Comparison of ENCODE assay signal across 11 cellular contexts in the genomic region with DNA sequence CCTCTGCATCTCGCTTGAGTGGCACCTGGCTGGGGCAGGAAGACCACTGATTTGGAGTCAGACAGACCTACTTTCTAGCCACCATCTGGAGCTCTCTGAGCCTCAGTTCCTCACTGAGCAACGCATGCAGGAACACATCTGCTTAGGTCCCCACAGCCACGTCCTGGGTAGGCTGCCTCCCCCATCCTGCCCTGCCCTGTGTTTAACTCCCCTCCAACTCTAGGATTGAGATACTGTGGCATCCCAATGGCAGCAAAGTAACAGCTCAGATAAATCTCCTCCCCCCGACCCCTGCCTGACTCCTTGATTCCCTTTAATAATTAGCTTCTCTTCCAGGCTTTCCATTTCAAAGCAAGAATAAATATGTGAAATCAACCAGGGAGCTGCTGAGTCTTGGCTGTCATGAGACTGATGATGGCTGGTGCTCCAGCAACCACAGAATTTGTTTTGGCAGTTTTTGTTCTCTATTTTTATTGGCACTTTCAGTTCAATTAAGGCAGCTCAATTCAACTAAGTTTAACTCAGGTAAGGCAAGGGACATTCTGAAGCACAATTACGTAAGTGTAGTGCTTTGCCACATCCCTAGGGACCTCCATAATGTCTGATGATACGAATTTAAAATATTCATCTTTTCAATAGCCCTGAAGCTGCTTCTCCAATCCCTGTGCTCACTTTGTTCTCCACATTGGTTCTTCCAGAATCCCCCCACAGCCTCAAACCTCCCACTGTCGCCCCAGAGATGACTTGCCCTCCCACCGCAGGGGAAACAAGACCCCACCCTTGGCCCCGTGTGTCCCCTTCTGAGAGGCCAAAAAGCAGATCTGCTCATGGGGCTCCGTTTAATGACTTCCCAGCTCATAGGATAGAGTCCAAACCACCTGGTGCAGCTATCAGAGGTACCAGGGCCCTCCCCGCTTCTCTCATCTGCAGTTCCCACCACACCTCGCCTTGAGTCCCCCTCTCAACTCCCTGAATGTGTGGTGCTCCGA. TPM values are rescaled to one million over a fixed set of nuclear protein-coding genes. Genes with fewer than 3 reads are reported as not detected.
DNase-seq lines count a peak whose midpoint lies in the region; ATAC-seq and TF ChIP-seq lines count a peak whose summit lies in the region.
"Had no signal": no experiment of that assay in that cellular context is flagged by ENCODE, and none has a peak within 500 bp of the region (broad histone marks: within the 10 kb centered on the region; RNA-seq: fewer than 3 reads in every experiment).

No MANE protein-coding gene starts in this region.

- no peak for TF ChIP-seq CTCF in mucosa of descending colon (IDR thresholded peaks at IDR 0.05)

- peak in 1 of 3 donors; percentile 65 for DNase-seq in mucosa of descending colon
- no peak for DNase-seq in amygdala (lab: John Stamatoyannopoulos, UW)
- no peak for DNase-seq in NCI-H1694 (lab: John Stamatoyannopoulos, UW)
- DNase-seq in left cardiac atrium: no peak
- no peak for DNase-seq in AML-193 (lab: John Stamatoyannopoulos, UW)
- DNase-seq: activated naive CD4-positive, alpha-beta T cell treated with anti-CD3 and anti-CD28 coated beads for 36 hours had no signal

- intact Hi-C loops in mucosa of descending colon (cut with DNase I, micrococcal nuclease) (no loop called here), left cardiac atrium (cut with DNase I) (no loop called here)

- H3K4me1 ChIP-seq in mucosa of descending colon (ENCODE audit: low read depth): no peaks in the 10 kb centered on the region

- H3K9me3 ChIP-seq in mucosa of descending colon: no peaks in the 10 kb centered on the region

- no peaks in the 10 kb centered on the region for H3K36me3 ChIP-seq in mucosa of descending colon (ENCODE audit: low read depth)

- ATAC-seq in GM18520 (IDR thresholded peaks at IDR 0.05; ENCODE audit: unreplicated experiment) (peak; percentile 38), GM21576 (IDR thresholded peaks at IDR 0.05; ENCODE audit: unreplicated experiment) (peak; percentile 66), HG03521 (IDR thresholded peaks at IDR 0.05; ENCODE audit: unreplicated experiment) (peak; percentile 62), mucosa of descending colon (peak; percentile 69), left cardiac atrium (no peak)

- no peak overlapping the region for H3K4me3 ChIP-seq in mucosa of descending colon
- H3K4me3 ChIP-seq: skin epidermis had no signal

RNA-seq across cellular contexts. Expression of a gene that starts 58.2 kb away (rescaled TPM):
- total RNA-seq in mucosa of descending colon (under 1 TPM; 0.32 to 0.60 (median 0.41) TPM), left cardiac atrium (1 to 10 TPM in 1 of 2 donors, under 1 TPM in 1; 0.31 to 1.3 TPM)
- total RNA-seq: H4 had no signal

Comparison
In these comparisons a context has a peak if more than half of its experiments do, and no peak if none do; other contexts are left out.
1. ATAC-seq: peak in GM18520 (single experiment), GM21576 (single experiment), HG03521 (single experiment) and mucosa of descending colon (single experiment); none in left cardiac atrium (0 of 2).